In the genomic region with DNA sequence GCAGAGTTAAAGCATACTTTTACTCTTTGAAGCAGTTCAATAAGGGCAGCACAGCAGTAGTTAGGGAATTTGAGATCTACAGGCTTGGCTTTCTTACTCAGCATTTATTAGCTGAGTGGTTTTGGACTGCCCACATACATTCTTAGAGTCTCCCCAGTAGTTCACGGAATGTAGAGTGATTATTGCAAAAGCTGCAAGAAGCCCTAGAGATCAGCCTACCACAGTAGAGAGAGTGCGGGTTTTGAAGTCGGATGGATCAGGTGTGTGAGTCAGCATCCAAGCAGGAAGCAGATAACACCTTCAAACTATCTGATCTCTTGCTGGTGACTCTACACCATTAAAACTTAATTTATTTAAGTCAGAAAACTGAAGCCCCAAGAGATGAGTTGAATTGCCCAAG, we compare ENCODE assay signal across 1 cellular context.
TF ChIP-seq lines count a peak whose summit lies in the region.

No MANE protein-coding gene starts in this region.

TF ChIP-seq in GM23338, 12 proteins besides CTCF, POLR2A, EP300 and RAD21 (continued from another document):
- TF ChIP-seq ZNF462 (CRISPR knock-in tag; IDR thresholded peaks at IDR 0.05) (no peak), EZH2 (IDR thresholded peaks at IDR 0.05; ENCODE audit: low read depth, unreplicated experiment) (no peak), STAT1 (IDR thresholded peaks at IDR 0.05; ENCODE audit: unreplicated experiment) (no peak), EZH2phosphoT487 (IDR thresholded peaks at IDR 0.05; ENCODE audit: unreplicated experiment) (no peak)
- TF ChIP-seq, protein P1, sequence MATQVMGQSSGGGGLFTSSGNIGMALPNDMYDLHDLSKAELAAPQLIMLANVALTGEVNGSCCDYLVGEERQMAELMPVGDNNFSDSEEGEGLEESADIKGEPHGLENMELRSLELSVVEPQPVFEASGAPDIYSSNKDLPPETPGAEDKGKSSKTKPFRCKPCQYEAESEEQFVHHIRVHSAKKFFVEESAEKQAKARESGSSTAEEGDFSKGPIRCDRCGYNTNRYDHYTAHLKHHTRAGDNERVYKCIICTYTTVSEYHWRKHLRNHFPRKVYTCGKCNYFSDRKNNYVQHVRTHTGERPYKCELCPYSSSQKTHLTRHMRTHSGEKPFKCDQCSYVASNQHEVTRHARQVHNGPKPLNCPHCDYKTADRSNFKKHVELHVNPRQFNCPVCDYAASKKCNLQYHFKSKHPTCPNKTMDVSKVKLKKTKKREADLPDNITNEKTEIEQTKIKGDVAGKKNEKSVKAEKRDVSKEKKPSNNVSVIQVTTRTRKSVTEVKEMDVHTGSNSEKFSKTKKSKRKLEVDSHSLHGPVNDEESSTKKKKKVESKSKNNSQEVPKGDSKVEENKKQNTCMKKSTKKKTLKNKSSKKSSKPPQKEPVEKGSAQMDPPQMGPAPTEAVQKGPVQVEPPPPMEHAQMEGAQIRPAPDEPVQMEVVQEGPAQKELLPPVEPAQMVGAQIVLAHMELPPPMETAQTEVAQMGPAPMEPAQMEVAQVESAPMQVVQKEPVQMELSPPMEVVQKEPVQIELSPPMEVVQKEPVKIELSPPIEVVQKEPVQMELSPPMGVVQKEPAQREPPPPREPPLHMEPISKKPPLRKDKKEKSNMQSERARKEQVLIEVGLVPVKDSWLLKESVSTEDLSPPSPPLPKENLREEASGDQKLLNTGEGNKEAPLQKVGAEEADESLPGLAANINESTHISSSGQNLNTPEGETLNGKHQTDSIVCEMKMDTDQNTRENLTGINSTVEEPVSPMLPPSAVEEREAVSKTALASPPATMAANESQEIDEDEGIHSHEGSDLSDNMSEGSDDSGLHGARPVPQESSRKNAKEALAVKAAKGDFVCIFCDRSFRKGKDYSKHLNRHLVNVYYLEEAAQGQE (IDR thresholded peaks at IDR 0.05; ENCODE audit: unreplicated experiment): no peak
- TF ChIP-seq, protein P2, sequence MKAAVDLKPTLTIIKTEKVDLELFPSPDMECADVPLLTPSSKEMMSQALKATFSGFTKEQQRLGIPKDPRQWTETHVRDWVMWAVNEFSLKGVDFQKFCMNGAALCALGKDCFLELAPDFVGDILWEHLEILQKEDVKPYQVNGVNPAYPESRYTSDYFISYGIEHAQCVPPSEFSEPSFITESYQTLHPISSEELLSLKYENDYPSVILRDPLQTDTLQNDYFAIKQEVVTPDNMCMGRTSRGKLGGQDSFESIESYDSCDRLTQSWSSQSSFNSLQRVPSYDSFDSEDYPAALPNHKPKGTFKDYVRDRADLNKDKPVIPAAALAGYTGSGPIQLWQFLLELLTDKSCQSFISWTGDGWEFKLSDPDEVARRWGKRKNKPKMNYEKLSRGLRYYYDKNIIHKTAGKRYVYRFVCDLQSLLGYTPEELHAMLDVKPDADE (IDR thresholded peaks at IDR 0.05): no peak
